10 cellular contexts compared by ENCODE assay signal in genomic region chr11:116980136-116980793, GRCh38.
DNase-seq lines count a peak whose midpoint lies in the region; ATAC-seq and TF ChIP-seq lines count a peak whose summit lies in the region.
"Had no signal": no experiment of that assay in that cellular context is flagged by ENCODE, and none has a peak within 500 bp of the region (broad histone marks: within the 10 kb centered on the region; RNA-seq: fewer than 3 reads in every experiment).

No MANE protein-coding gene starts in this region.

- H3K27ac Mint-ChIP-seq in activated CD4-positive, alpha-beta memory T cell treated with anti-CD3 and anti-CD28 coated beads, Interleukin-2, amount 10 ng/mL, durations not matched to agents 7 days and 5 days, result peak overlapping the region; percentile 45

- H3K4me3 ChIP-seq in right atrium auricular region, result no peak overlapping the region

- TF ChIP-seq CTCF in right atrium auricular region (IDR thresholded peaks at IDR 0.05), result no peak

- POLR2A ChIA-PET in activated CD4-positive, alpha-beta memory T cell treated with anti-CD3 and anti-CD28 coated beads, Interleukin-2, amount 10 ng/mL, durations not matched to agents 7 days and 5 days (lab: Charles Lee), result no interaction called here

- DNase-seq in left ventricle myocardium superior, result no peak
- DNase-seq in right atrium auricular region (ENCODE audit: low spot score), result no peak
- DNase-seq in activated CD4-positive, alpha-beta memory T cell treated with anti-CD3 and anti-CD28 coated beads, Interleukin-2, amount 10 ng/mL, durations not matched to agents 7 days and 5 days, result no peak
- DNase-seq in EL, result no peak
- DNase-seq in middle frontal gyrus (ENCODE audit: extremely low spot score, low spot score), result no peak
- DNase-seq in NCI-H1436 treated with DMSO at 0.1 percent for 48 hours (lab: John Stamatoyannopoulos, UW), result no peak
- no peak for DNase-seq in NCI-H748 treated with DMSO at 0.1 percent for 48 hours (lab: John Stamatoyannopoulos, UW)
- DNase-seq: COR-L47, retina had no signal

- peaks cover 0 to 18% of the 10 kb centered on the region in 2 donors for H3K4me1 ChIP-seq in right atrium auricular region

- peaks cover 33% of the 10 kb centered on the region for H3K4me1 Mint-ChIP-seq in activated CD4-positive, alpha-beta memory T cell treated with anti-CD3 and anti-CD28 coated beads, Interleukin-2, amount 10 ng/mL, durations not matched to agents 7 days and 5 days

- H3K9me3 ChIP-seq in right atrium auricular region, result no peaks in the 10 kb centered on the region

- H3K27me3 ChIP-seq in right atrium auricular region, result no peaks in the 10 kb centered on the region

- intact Hi-C loops in left ventricle myocardium superior (cut with micrococcal nuclease), result no loop called here

- H3K27me3 Mint-ChIP-seq in activated CD4-positive, alpha-beta memory T cell treated with anti-CD3 and anti-CD28 coated beads, Interleukin-2, amount 10 ng/mL, durations not matched to agents 7 days and 5 days, result no peaks in the 10 kb centered on the region

- H3K9me3 Mint-ChIP-seq in activated CD4-positive, alpha-beta memory T cell treated with anti-CD3 and anti-CD28 coated beads, Interleukin-2, amount 10 ng/mL, durations not matched to agents 7 days and 5 days, result no peaks in the 10 kb centered on the region

- H3K36me3 ChIP-seq in right atrium auricular region, result no peaks in the 10 kb centered on the region

- H3K36me3 Mint-ChIP-seq in activated CD4-positive, alpha-beta memory T cell treated with anti-CD3 and anti-CD28 coated beads, Interleukin-2, amount 10 ng/mL, durations not matched to agents 7 days and 5 days (ENCODE audit: low read depth), result peaks cover 4% of the 10 kb centered on the region

- H3K4me3 Mint-ChIP-seq in activated CD4-positive, alpha-beta memory T cell treated with anti-CD3 and anti-CD28 coated beads, Interleukin-2, amount 10 ng/mL, durations not matched to agents 7 days and 5 days, result no peak overlapping the region

- H3K27ac ChIP-seq in right atrium auricular region, result no peak overlapping the region

- CTCF ChIA-PET in activated CD4-positive, alpha-beta memory T cell treated with anti-CD3 and anti-CD28 coated beads, Interleukin-2, amount 10 ng/mL, durations not matched to agents 7 days and 5 days (lab: Charles Lee), result no interaction called here

- ATAC-seq in left ventricle myocardium superior, result peak; percentile 15
- ATAC-seq in HG02970 (IDR thresholded peaks at IDR 0.05; ENCODE audit: low FRiP score, unreplicated experiment), result peak; percentile 71
